ENCODE assay signal across 15 cellular contexts in the genomic region with DNA sequence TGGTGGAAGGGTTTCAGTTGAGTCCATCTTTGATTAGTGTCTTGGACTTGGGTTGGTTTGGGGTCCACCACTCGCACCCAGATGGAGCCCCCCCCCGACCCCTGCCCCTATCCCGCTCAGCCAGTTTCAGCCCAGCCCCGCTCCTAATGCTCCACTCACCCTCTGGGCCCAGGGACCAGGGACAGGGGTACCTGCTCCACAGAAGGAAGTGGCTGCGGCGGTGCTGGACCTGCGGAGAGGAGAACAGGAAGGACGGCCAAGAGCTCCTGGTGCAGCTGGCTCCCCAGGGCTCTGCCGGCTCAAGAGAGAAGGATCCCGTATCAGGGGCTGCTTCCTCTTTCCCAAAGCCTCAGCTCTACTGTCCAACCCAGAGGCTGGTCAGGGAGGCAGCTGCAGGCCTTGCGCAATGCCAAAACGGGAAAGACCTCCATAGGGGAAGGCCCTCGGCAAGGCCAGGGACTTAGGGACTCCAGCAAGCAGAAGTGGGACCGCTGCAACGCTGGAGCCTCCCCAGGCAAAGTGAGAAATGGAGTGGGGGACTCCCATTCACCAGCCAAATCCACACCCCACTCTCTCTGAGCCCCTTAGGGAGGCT. TPM values are rescaled to one million over a fixed set of nuclear protein-coding genes. Genes with fewer than 3 reads are reported as not detected.
DNase-seq lines count a peak whose midpoint lies in the region; ATAC-seq and TF ChIP-seq lines count a peak whose summit lies in the region.
"Had no signal": no experiment of that assay in that cellular context is flagged by ENCODE, and none has a peak within 500 bp of the region (broad histone marks: within the 10 kb centered on the region; RNA-seq: fewer than 3 reads in every experiment).

A gene (minus strand): TSS at position 322 of the 595 bp plus-strand sequence. CDS start 5,472 bp downstream, outside the sequence.

- POLR2A ChIA-PET in WTC11 (lab: Charles Lee), result no interaction called here

- CTCF ChIA-PET in WTC11 (lab: Charles Lee), result interaction anchor here (0.6 to 4.2 kb wide), 7 partner anchors 16 to 442 kb away, joined by 3 to 106 read pairs (median 5); no protein-coding TSS in a partner anchor

- H3K27ac ChIP-seq in tibial nerve, result no peak within 1 kb of the TSS

- no peaks in the 10 kb centered on the region for H3K9me3 ChIP-seq in tibial nerve

- DNase-seq in NOMO-1 treated with DMSO at 0.1 percent for 48 hours (lab: John Stamatoyannopoulos, UW; ENCODE audit: unreplicated experiment) (peak; percentile 86), head of caudate nucleus (peak in 40 of 42 donors; percentile 15 to 73 (median 50)), nephron progenitor cell (no peak), tibial nerve (ENCODE audit: low spot score in 2 of 2) (peak; percentile 39 to 46), WTC11 (ENCODE audit: low spot score) (no peak), kidney glomerular epithelial cell (lab: John Stamatoyannopoulos, UW) (no peak)
- DNase-seq in activated CD4-positive, alpha-beta T cell treated with anti-CD3 and anti-CD28 coated beads for 4 hours, result no peak
- DNase-seq: activated T-cell treated with anti-CD3 and anti-CD28 coated beads, Interleukin-2, amount 50 U/mL, for 48 hours; NCI-H1417 treated with DMSO at 0.1 percent for 48 hours; SHP77 had no signal

- H3K4me1 ChIP-seq in tibial nerve, result peaks cover 0 to 17% (median 0%) of the 10 kb centered on the region in 4 donors

- H3K27me3 Mint-ChIP-seq in nephron progenitor cell (ENCODE audit: low read depth, poor library complexity) (peaks cover 14% of the 10 kb centered on the region), WTC11 (ENCODE audit: low read depth) (no peaks in the 10 kb centered on the region)

- TF ChIP-seq EP300 in tibial nerve (IDR thresholded peaks at IDR 0.05), result peak in 1 of 2 donors; percentile 74

- H3K27me3 ChIP-seq in tibial nerve, result no peaks in the 10 kb centered on the region

- H3K27ac Mint-ChIP-seq in nephron progenitor cell (peak within 1 kb of the TSS; percentile 44), WTC11 (no peak within 1 kb of the TSS)
- H3K27ac Mint-ChIP-seq: memory B cell had no signal

- no peak for TF ChIP-seq CTCF in nephron progenitor cell (IDR thresholded peaks at IDR 0.05)
- TF ChIP-seq CTCF in tibial nerve (IDR thresholded peaks at IDR 0.05), result no peak
- no peak for TF ChIP-seq CTCF in WTC11 (IDR thresholded peaks at IDR 0.05)

- H3K4me3 Mint-ChIP-seq in nephron progenitor cell (no peak within 1 kb of the TSS), WTC11 (no peak within 1 kb of the TSS)
- H3K4me3 Mint-ChIP-seq: memory B cell had no signal

- WGBS in tibial nerve, 2 donors, result 77 to 84% methylated on average over 9 to 14 of the region's 15 CpGs

- no peaks in the 10 kb centered on the region for H3K4me1 Mint-ChIP-seq in nephron progenitor cell
- H3K4me1 Mint-ChIP-seq in WTC11, result no peaks in the 10 kb centered on the region

- intact Hi-C loops in head of caudate nucleus (cut with DNase I), result loop anchor here (5.0 kb wide), 1 partner anchor 35 kb away; no protein-coding TSS in a partner anchor

- H3K4me3 ChIP-seq in tibial nerve, result peak within 1 kb of the TSS in 1 of 4 donors; percentile 26

- H3K9me3 Mint-ChIP-seq in nephron progenitor cell (no peaks in the 10 kb centered on the region), WTC11 (no peaks in the 10 kb centered on the region)
- H3K9me3 Mint-ChIP-seq: memory B cell had no signal

- H3K36me3 Mint-ChIP-seq in nephron progenitor cell (ENCODE audit: low read depth), result no peaks in the 10 kb centered on the region
- H3K36me3 Mint-ChIP-seq in WTC11, result no peaks in the 10 kb centered on the region
- H3K36me3 Mint-ChIP-seq: memory B cell had no signal

- TF ChIP-seq POLR2A in tibial nerve (IDR thresholded peaks at IDR 0.05), result no peak

- ATAC-seq in WTC11, result no peak
- no peak for ATAC-seq in GM21529 (IDR thresholded peaks at IDR 0.05; ENCODE audit: unreplicated experiment)

- H3K36me3 ChIP-seq in tibial nerve, result no peaks in the 10 kb centered on the region

TF ChIP-seq in WTC11, 78 proteins besides CTCF, POLR2A, EP300 and RAD21 (continues in another document):
- no peak for TF ChIP-seq IRF2 (CRISPR knock-in tag; IDR thresholded peaks at IDR 0.05; ENCODE audit: borderline replicate concordance, low read depth)
- TF ChIP-seq SP1 (CRISPR knock-in tag; conservative IDR thresholded peaks at IDR 0.05), result no peak
- TF ChIP-seq, protein P1, sequence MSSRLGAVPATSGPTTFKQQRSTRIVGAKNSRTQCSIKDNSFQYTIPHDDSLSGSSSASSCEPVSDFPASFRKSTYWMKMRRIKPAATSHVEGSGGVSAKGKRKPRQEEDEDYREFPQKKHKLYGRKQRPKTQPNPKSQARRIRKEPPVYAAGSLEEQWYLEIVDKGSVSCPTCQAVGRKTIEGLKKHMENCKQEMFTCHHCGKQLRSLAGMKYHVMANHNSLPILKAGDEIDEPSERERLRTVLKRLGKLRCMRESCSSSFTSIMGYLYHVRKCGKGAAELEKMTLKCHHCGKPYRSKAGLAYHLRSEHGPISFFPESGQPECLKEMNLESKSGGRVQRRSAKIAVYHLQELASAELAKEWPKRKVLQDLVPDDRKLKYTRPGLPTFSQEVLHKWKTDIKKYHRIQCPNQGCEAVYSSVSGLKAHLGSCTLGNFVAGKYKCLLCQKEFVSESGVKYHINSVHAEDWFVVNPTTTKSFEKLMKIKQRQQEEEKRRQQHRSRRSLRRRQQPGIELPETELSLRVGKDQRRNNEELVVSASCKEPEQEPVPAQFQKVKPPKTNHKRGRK (CRISPR knock-in tag; IDR thresholded peaks at IDR 0.05; ENCODE audit: borderline replicate concordance), result no peak
- no peak for TF ChIP-seq NR2C2 (CRISPR knock-in tag; IDR thresholded peaks at IDR 0.05)
- TF ChIP-seq, protein P2, sequence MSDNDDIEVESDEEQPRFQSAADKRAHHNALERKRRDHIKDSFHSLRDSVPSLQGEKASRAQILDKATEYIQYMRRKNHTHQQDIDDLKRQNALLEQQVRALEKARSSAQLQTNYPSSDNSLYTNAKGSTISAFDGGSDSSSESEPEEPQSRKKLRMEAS (CRISPR knock-in tag; IDR thresholded peaks at IDR 0.05), result no peak
- TF ChIP-seq GTF2I (CRISPR knock-in tag; conservative IDR thresholded peaks at IDR 0.05), result no peak
- no peak for TF ChIP-seq ELF4 (CRISPR knock-in tag; IDR thresholded peaks at IDR 0.05; ENCODE audit: low read depth)
- TF ChIP-seq, protein P3, sequence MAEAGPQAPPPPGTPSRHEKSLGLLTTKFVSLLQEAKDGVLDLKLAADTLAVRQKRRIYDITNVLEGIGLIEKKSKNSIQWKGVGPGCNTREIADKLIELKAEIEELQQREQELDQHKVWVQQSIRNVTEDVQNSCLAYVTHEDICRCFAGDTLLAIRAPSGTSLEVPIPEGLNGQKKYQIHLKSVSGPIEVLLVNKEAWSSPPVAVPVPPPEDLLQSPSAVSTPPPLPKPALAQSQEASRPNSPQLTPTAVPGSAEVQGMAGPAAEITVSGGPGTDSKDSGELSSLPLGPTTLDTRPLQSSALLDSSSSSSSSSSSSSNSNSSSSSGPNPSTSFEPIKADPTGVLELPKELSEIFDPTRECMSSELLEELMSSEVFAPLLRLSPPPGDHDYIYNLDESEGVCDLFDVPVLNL (CRISPR knock-in tag; IDR thresholded peaks at IDR 0.05; ENCODE audit: borderline replicate concordance, low read depth), result no peak
- no peak for TF ChIP-seq ATF1 (CRISPR knock-in tag; IDR thresholded peaks at IDR 0.05)
- TF ChIP-seq, protein P4, sequence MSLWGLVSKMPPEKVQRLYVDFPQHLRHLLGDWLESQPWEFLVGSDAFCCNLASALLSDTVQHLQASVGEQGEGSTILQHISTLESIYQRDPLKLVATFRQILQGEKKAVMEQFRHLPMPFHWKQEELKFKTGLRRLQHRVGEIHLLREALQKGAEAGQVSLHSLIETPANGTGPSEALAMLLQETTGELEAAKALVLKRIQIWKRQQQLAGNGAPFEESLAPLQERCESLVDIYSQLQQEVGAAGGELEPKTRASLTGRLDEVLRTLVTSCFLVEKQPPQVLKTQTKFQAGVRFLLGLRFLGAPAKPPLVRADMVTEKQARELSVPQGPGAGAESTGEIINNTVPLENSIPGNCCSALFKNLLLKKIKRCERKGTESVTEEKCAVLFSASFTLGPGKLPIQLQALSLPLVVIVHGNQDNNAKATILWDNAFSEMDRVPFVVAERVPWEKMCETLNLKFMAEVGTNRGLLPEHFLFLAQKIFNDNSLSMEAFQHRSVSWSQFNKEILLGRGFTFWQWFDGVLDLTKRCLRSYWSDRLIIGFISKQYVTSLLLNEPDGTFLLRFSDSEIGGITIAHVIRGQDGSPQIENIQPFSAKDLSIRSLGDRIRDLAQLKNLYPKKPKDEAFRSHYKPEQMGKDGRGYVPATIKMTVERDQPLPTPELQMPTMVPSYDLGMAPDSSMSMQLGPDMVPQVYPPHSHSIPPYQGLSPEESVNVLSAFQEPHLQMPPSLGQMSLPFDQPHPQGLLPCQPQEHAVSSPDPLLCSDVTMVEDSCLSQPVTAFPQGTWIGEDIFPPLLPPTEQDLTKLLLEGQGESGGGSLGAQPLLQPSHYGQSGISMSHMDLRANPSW (CRISPR knock-in tag; conservative IDR thresholded peaks at IDR 0.05; ENCODE audit: low read depth), result no peak
- TF ChIP-seq CREB1 (CRISPR knock-in tag; IDR thresholded peaks at IDR 0.05), result no peak
- no peak for TF ChIP-seq NR3C1 (CRISPR knock-in tag; conservative IDR thresholded peaks at IDR 0.05; ENCODE audit: low read depth)
- TF ChIP-seq, protein P5, sequence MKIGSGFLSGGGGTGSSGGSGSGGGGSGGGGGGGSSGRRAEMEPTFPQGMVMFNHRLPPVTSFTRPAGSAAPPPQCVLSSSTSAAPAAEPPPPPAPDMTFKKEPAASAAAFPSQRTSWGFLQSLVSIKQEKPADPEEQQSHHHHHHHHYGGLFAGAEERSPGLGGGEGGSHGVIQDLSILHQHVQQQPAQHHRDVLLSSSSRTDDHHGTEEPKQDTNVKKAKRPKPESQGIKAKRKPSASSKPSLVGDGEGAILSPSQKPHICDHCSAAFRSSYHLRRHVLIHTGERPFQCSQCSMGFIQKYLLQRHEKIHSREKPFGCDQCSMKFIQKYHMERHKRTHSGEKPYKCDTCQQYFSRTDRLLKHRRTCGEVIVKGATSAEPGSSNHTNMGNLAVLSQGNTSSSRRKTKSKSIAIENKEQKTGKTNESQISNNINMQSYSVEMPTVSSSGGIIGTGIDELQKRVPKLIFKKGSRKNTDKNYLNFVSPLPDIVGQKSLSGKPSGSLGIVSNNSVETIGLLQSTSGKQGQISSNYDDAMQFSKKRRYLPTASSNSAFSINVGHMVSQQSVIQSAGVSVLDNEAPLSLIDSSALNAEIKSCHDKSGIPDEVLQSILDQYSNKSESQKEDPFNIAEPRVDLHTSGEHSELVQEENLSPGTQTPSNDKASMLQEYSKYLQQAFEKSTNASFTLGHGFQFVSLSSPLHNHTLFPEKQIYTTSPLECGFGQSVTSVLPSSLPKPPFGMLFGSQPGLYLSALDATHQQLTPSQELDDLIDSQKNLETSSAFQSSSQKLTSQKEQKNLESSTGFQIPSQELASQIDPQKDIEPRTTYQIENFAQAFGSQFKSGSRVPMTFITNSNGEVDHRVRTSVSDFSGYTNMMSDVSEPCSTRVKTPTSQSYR (CRISPR knock-in tag; IDR thresholded peaks at IDR 0.05), result no peak

RNA-seq across cellular contexts. Expression of the gene that starts here (rescaled TPM):
- 10 to 100 TPM in 3 of 4 donors, 1 to 10 TPM in 1; 5.2 to 33.9 (median 13.1) TPM for total RNA-seq in tibial nerve
- 0.04 to 0.11 TPM in 2 of 3 replicates, not detected in the other for total RNA-seq in WTC11 (2021)
- total RNA-seq: HT1080, NCI-H460, pulmonary artery endothelial cell had no signal

Comparison
In these comparisons a context has a peak if more than half of its experiments do, and no peak if none do; other contexts are left out.
1. DNase-seq: peak in NOMO-1 treated with DMSO at 0.1 percent for 48 hours (single experiment), head of caudate nucleus (40 of 42) and tibial nerve (2 of 2); none in nephron progenitor cell (single experiment), WTC11 (single experiment), kidney glomerular epithelial cell (single experiment) and activated CD4-positive, alpha-beta T cell treated with anti-CD3 and anti-CD28 coated beads for 4 hours (0 of 2).